18 cellular contexts compared by ENCODE assay signal in genomic region chr6:28695671-28696537, GRCh38.
DNase-seq lines count a peak whose midpoint lies in the region; TF ChIP-seq lines count a peak whose summit lies in the region.
"Had no signal": no experiment of that assay in that cellular context is flagged by ENCODE, and none has a peak within 500 bp of the region (broad histone marks: within the 10 kb centered on the region; RNA-seq: fewer than 3 reads in every experiment).

No MANE protein-coding gene starts in this region.

- no peaks in the 10 kb centered on the region for H3K9me3 Mint-ChIP-seq in activated naive CD8-positive, alpha-beta T cell (ENCODE audit: low read depth)
- H3K9me3 Mint-ChIP-seq: activated CD8-positive, alpha-beta T cell treated with anti-CD3 and anti-CD28 coated beads for 36 hours; activated naive CD4-positive, alpha-beta T cell treated with anti-CD3 and anti-CD28 coated beads, Interleukin-2, amount 50 U/mL, for 24 hours had no signal

- H3K4me1 Mint-ChIP-seq in activated naive CD8-positive, alpha-beta T cell (ENCODE audit: low read depth), result peaks cover 20% of the 10 kb centered on the region

- peaks cover 2% of the 10 kb centered on the region for H3K36me3 Mint-ChIP-seq in activated naive CD8-positive, alpha-beta T cell

- BruUV-seq in A673 (replicated peaks; lab: Mats Ljungman, UMichigan), result no TSS peak

- peaks cover 70% of the 10 kb centered on the region for H3K27me3 Mint-ChIP-seq in activated naive CD8-positive, alpha-beta T cell

- TF ChIP-seq CTCF in A673 (conservative IDR thresholded peaks at IDR 0.05; ENCODE audit: low read depth, low read length), result no peak

- no peak overlapping the region for H3K27ac ChIP-seq in A673 (ENCODE audit: low read depth, low read length, poor library complexity, severe bottlenecking)
- H3K27ac ChIP-seq: coronary artery, gastrocnemius medialis had no signal

- intact Hi-C loops in A673 (cut with micrococcal nuclease; ENCODE audit: unreplicated experiment), result no loop called here

- POLR2A ChIA-PET in A673 (lab: Charles Lee; ENCODE audit: low non-redundant PET), result no interaction called here

- no peak overlapping the region for H3K27ac Mint-ChIP-seq in activated naive CD8-positive, alpha-beta T cell
- H3K27ac Mint-ChIP-seq: activated CD8-positive, alpha-beta T cell treated with anti-CD3 and anti-CD28 coated beads for 36 hours; activated naive CD4-positive, alpha-beta T cell treated with anti-CD3 and anti-CD28 coated beads, Interleukin-2, amount 50 U/mL, for 24 hours; T-helper 17 cell had no signal

- no peaks in the 10 kb centered on the region for H3K4me1 ChIP-seq in A673 (ENCODE audit: insufficient read depth, low read length, poor library complexity, severe bottlenecking)
- H3K4me1 ChIP-seq: gastrocnemius medialis had no signal

- CTCF ChIA-PET in A673 (lab: Charles Lee), result no interaction called here

- no peaks in the 10 kb centered on the region for H3K9me3 ChIP-seq in A673 (ENCODE audit: low read depth, low read length, poor library complexity, severe bottlenecking)
- H3K9me3 ChIP-seq: gastrocnemius medialis had no signal

- peak overlapping the region; percentile 25 for H3K4me3 Mint-ChIP-seq in activated naive CD8-positive, alpha-beta T cell
- H3K4me3 Mint-ChIP-seq: activated CD8-positive, alpha-beta T cell treated with anti-CD3 and anti-CD28 coated beads for 36 hours; activated naive CD4-positive, alpha-beta T cell treated with anti-CD3 and anti-CD28 coated beads, Interleukin-2, amount 50 U/mL, for 24 hours; T-helper 17 cell had no signal

- no peak overlapping the region for H3K4me3 ChIP-seq in A673 (ENCODE audit: low read depth, low read length, poor library complexity, severe bottlenecking)
- H3K4me3 ChIP-seq: coronary artery, gastrocnemius medialis had no signal

- H3K27me3 ChIP-seq in A673 (replicated peaks; ENCODE audit: insufficient read depth, low read depth, low read length, poor library complexity), result no peaks in the 10 kb centered on the region

- no peaks in the 10 kb centered on the region for H3K36me3 ChIP-seq in A673 (ENCODE audit: insufficient read depth, low read length, poor library complexity, severe bottlenecking)
- H3K36me3 ChIP-seq: gastrocnemius medialis had no signal

- DNase-seq in A673 (ENCODE audit: low spot score) (peak; percentile 16), H4 (ENCODE audit: low spot score) (peak; percentile 53), fibroblast of the conjunctiva (ENCODE audit: low read depth) (peak; percentile 31), amygdala (lab: John Stamatoyannopoulos, UW) (no peak), HuH-7 (ENCODE audit: low spot score) (no peak), SW 1271 (lab: John Stamatoyannopoulos, UW) (no peak), NCI-H1436 treated with DMSO at 0.1 percent for 48 hours (lab: John Stamatoyannopoulos, UW) (no peak)
- DNase-seq: activated CD8-positive, alpha-beta T cell treated with anti-CD3 and anti-CD28 coated beads for 36 hours; DMS79; gastrocnemius medialis; left colon; NCI-H226; PC-3; right cardiac atrium; T-helper 17 cell had no signal

Comparison
In these comparisons a context has a peak if more than half of its experiments do, and no peak if none do; other contexts are left out.
1. DNase-seq: peak in A673 (single experiment), H4 (single experiment) and fibroblast of the conjunctiva (single experiment); none in amygdala (0 of 56), HuH-7 (single experiment), SW 1271 (0 of 2) and NCI-H1436 treated with DMSO at 0.1 percent for 48 hours (single experiment).